1 cellular context compared by ENCODE assay signal in the genomic region with DNA sequence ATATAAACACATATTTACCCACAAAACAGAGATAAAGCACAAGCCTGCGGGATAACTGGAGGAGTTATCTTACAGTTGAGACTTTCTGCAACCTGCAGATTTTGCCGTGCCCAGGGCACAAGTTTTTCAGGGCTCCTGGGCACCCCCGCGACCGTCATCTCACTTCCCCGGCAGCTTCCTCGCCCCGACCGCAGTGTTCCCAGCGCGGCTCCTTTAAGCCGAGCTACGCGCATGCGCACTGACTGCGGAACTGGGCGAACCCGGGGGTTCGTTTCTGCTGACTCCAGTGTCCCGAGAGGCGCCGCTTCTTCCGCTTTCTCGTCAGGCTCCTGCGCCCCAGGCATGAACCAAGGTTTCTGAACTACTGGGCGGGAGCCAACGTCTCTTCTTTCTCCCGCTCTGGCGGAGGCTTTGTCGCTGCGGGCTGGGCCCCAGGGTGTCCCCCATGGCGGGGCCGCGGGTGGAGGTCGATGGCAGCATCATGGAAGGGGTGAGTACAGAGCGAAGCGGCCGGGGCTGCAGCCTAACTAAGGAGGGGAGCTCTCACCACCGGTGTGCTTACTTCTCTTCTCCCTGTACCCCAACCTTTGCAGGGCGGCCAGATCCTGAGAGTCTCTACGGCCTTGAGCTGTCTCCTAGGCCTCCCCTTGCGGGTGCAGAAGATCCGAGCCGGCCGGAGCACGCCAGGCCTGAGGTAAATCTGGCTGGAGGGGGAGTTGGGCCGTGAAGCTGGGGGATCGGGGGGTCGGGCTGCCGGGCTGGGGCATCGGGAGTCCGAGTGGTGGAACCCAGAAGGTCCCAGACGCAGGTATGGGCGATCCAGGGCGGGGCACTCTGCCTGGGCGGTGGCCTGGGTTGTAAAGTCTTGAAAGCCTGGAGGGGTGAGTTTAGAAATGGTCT.
TF ChIP-seq lines count a peak whose summit lies in the region.

Gene RTCA, plus strand, starts transcription at position 286 of the 900 bp plus-strand sequence. Its CDS starts 160 bp downstream, at position 446.

TF ChIP-seq in K562, 482 proteins besides CTCF, POLR2A, EP300 and RAD21 (continued from another document and continues in another):
- TF ChIP-seq, protein P1, sequence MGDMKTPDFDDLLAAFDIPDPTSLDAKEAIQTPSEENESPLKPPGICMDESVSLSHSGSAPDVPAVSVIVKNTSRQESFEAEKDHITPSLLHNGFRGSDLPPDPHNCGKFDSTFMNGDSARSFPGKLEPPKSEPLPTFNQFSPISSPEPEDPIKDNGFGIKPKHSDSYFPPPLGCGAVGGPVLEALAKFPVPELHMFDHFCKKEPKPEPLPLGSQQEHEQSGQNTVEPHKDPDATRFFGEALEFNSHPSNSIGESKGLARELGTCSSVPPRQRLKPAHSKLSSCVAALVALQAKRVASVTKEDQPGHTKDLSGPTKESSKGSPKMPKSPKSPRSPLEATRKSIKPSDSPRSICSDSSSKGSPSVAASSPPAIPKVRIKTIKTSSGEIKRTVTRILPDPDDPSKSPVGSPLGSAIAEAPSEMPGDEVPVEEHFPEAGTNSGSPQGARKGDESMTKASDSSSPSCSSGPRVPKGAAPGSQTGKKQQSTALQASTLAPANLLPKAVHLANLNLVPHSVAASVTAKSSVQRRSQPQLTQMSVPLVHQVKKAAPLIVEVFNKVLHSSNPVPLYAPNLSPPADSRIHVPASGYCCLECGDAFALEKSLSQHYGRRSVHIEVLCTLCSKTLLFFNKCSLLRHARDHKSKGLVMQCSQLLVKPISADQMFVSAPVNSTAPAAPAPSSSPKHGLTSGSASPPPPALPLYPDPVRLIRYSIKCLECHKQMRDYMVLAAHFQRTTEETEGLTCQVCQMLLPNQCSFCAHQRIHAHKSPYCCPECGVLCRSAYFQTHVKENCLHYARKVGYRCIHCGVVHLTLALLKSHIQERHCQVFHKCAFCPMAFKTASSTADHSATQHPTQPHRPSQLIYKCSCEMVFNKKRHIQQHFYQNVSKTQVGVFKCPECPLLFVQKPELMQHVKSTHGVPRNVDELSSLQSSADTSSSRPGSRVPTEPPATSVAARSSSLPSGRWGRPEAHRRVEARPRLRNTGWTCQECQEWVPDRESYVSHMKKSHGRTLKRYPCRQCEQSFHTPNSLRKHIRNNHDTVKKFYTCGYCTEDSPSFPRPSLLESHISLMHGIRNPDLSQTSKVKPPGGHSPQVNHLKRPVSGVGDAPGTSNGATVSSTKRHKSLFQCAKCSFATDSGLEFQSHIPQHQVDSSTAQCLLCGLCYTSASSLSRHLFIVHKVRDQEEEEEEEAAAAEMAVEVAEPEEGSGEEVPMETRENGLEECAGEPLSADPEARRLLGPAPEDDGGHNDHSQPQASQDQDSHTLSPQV (IDR thresholded peaks at IDR 0.05), result peak; percentile 21; the same call in 1 of the 2 replicates
- TF ChIP-seq NKRF (IDR thresholded peaks at IDR 0.05; ENCODE audit: borderline replicate concordance), result peak; percentile 70
- no peak for TF ChIP-seq RCOR1 (IDR thresholded peaks at IDR 0.05; ENCODE audit: borderline replicate concordance in 1 of 2, low read depth in 2 of 2, low read length in 2 of 2)
- TF ChIP-seq SIN3A (IDR thresholded peaks at IDR 0.05; ENCODE audit: borderline replicate concordance in 2 of 2, control insufficient read depth in 1 of 2, low read depth in 2 of 2, low read length in 2 of 2), result 0 out of 4 replicates have a peak, but pooled peaks have one; percentile 37 to 65
- peak in 1 of 2 experiments; percentile 22; a peak in 2 of 4 replicates for TF ChIP-seq HDAC1 (IDR thresholded peaks at IDR 0.05)
- TF ChIP-seq GATA2 (CRISPR knock-in tag; IDR thresholded peaks at IDR 0.05), result no peak
- TF ChIP-seq CUX1 (CRISPR knock-in tag; IDR thresholded peaks at IDR 0.05), result no peak
- TF ChIP-seq, protein P2, sequence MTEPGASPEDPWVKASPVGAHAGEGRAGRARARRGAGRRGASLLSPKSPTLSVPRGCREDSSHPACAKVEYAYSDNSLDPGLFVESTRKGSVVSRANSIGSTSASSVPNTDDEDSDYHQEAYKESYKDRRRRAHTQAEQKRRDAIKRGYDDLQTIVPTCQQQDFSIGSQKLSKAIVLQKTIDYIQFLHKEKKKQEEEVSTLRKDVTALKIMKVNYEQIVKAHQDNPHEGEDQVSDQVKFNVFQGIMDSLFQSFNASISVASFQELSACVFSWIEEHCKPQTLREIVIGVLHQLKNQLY (CRISPR knock-in tag; conservative IDR thresholded peaks at IDR 0.05), result no peak
- no peak for TF ChIP-seq TGIF2 (CRISPR knock-in tag; IDR thresholded peaks at IDR 0.05)
- no peak for TF ChIP-seq CBFA2T3 (IDR thresholded peaks at IDR 0.05)
- TF ChIP-seq MTA1 (IDR thresholded peaks at IDR 0.05; ENCODE audit: borderline replicate concordance), result no peak
- TF ChIP-seq ELF2 (CRISPR knock-in tag; IDR thresholded peaks at IDR 0.05), result 0 out of 2 replicates have a peak, but pooled peaks have one; percentile 59
- TF ChIP-seq PHB2 (IDR thresholded peaks at IDR 0.05; ENCODE audit: low read depth), result no peak
- TF ChIP-seq ZNF143 (CRISPR knock-in tag; IDR thresholded peaks at IDR 0.05), result 0 out of 2 replicates have a peak, but pooled peaks have one; percentile 38
- TF ChIP-seq, protein P3, sequence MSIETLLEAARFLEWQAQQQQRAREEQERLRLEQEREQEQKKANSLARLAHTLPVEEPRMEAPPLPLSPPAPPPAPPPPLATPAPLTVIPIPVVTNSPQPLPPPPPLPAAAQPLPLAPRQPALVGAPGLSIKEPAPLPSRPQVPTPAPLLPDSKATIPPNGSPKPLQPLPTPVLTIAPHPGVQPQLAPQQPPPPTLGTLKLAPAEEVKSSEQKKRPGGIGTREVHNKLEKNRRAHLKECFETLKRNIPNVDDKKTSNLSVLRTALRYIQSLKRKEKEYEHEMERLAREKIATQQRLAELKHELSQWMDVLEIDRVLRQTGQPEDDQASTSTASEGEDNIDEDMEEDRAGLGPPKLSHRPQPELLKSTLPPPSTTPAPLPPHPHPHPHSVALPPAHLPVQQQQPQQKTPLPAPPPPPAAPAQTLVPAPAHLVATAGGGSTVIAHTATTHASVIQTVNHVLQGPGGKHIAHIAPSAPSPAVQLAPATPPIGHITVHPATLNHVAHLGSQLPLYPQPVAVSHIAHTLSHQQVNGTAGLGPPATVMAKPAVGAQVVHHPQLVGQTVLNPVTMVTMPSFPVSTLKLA (conservative IDR thresholded peaks at IDR 0.05), result peak in 1 of 2 experiments; percentile 25; a peak in 2 of 4 replicates
- peak; percentile 51 for TF ChIP-seq ATF7 (IDR thresholded peaks at IDR 0.05)
- no peak for TF ChIP-seq IRF1 (CRISPR knock-in tag; IDR thresholded peaks at IDR 0.05; ENCODE audit: borderline replicate concordance)
- TF ChIP-seq NFXL1 (CRISPR knock-in tag; IDR thresholded peaks at IDR 0.05), result no peak
- TF ChIP-seq ZNF197 (CRISPR knock-in tag; IDR thresholded peaks at IDR 0.05; ENCODE audit: low read depth), result no peak
- TF ChIP-seq FOS (IDR thresholded peaks at IDR 0.05; ENCODE audit: extremely low read depth, insufficient read length), result no peak
- TF ChIP-seq ESRRA (IDR thresholded peaks at IDR 0.05; ENCODE audit: borderline replicate concordance, low read depth), result peak; percentile 52; the same call in 1 of the 2 replicates
- no peak for TF ChIP-seq KLF13 (tag; IDR thresholded peaks at IDR 0.05; ENCODE audit: borderline replicate concordance, low read depth)
- peak; percentile 52 for TF ChIP-seq JUND (IDR thresholded peaks at IDR 0.05; ENCODE audit: borderline replicate concordance, low read depth, low read length)
- no peak; the same call in 2 of the 3 replicates for TF ChIP-seq JUND (tag; IDR thresholded peaks at IDR 0.05; ENCODE audit: borderline replicate concordance, low read depth, low read length)
- TF ChIP-seq ZNF384 (IDR thresholded peaks at IDR 0.05; ENCODE audit: low read depth, low read length), result no peak
- TF ChIP-seq, protein P4, sequence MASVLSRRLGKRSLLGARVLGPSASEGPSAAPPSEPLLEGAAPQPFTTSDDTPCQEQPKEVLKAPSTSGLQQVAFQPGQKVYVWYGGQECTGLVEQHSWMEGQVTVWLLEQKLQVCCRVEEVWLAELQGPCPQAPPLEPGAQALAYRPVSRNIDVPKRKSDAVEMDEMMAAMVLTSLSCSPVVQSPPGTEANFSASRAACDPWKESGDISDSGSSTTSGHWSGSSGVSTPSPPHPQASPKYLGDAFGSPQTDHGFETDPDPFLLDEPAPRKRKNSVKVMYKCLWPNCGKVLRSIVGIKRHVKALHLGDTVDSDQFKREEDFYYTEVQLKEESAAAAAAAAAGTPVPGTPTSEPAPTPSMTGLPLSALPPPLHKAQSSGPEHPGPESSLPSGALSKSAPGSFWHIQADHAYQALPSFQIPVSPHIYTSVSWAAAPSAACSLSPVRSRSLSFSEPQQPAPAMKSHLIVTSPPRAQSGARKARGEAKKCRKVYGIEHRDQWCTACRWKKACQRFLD (CRISPR knock-in tag; IDR thresholded peaks at IDR 0.05), result peak; percentile 8; the same call in 1 of the 2 replicates
- peak; percentile 93 for TF ChIP-seq C11orf30 (IDR thresholded peaks at IDR 0.05; ENCODE audit: low read depth)
- no peak for TF ChIP-seq ZNF224 (CRISPR knock-in tag; IDR thresholded peaks at IDR 0.05)
- TF ChIP-seq ZNF583 (CRISPR knock-in tag; IDR thresholded peaks at IDR 0.05), result no peak
- TF ChIP-seq, protein P5, sequence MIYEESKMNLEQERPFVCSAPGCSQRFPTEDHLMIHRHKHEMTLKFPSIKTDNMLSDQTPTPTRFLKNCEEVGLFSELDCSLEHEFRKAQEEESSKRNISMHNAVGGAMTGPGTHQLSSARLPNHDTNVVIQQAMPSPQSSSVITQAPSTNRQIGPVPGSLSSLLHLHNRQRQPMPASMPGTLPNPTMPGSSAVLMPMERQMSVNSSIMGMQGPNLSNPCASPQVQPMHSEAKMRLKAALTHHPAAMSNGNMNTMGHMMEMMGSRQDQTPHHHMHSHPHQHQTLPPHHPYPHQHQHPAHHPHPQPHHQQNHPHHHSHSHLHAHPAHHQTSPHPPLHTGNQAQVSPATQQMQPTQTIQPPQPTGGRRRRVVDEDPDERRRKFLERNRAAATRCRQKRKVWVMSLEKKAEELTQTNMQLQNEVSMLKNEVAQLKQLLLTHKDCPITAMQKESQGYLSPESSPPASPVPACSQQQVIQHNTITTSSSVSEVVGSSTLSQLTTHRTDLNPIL (CRISPR knock-in tag; IDR thresholded peaks at IDR 0.05), result no peak
- peak; percentile 84 for TF ChIP-seq ZFX (CRISPR knock-in tag; IDR thresholded peaks at IDR 0.05)
- peak; percentile 18; the same call in 1 of the 2 replicates for TF ChIP-seq CBX1 (IDR thresholded peaks at IDR 0.05; ENCODE audit: low read depth)
